ENCODE assay signal across 1 cellular context in genomic region chr2:46326231-46326980, GRCh38.
A peak's percentile ranks its signal among the peaks of the same experiment; 100 is the strongest.
TF ChIP-seq lines count a peak whose summit lies in the region.

No MANE protein-coding gene starts in this region.

TF ChIP-seq in HepG2, 621 proteins besides CTCF, POLR2A, EP300 and RAD21 (continued from another document and continues in another):
- TF ChIP-seq BCLAF1 (IDR thresholded peaks at IDR 0.05) (no peak), ELF4 (CRISPR knock-in tag; IDR thresholded peaks at IDR 0.05; ENCODE audit: borderline replicate concordance) (no peak), ZNF792 (CRISPR knock-in tag; IDR thresholded peaks at IDR 0.05) (peak; percentile 98), ZBTB26 (CRISPR knock-in tag; IDR thresholded peaks at IDR 0.05; ENCODE audit: borderline replicate concordance) (0 out of 2 replicates have a peak, but pooled peaks have one; percentile 48), TFDP1 (CRISPR knock-in tag; IDR thresholded peaks at IDR 0.05; ENCODE audit: borderline replicate concordance) (peak; percentile 60; the same call in 1 of the 2 replicates), RXRB (CRISPR knock-in tag; IDR thresholded peaks at IDR 0.05; ENCODE audit: borderline replicate concordance) (peak; percentile 88), POGZ (CRISPR knock-in tag; IDR thresholded peaks at IDR 0.05) (peak; percentile 95), RCOR2 (CRISPR knock-in tag; IDR thresholded peaks at IDR 0.05) (peak; percentile 81), FOSL2 (CRISPR knock-in tag; IDR thresholded peaks at IDR 0.05) (peak; percentile 91), ZNF691 (CRISPR knock-in tag; IDR thresholded peaks at IDR 0.05; ENCODE audit: borderline replicate concordance, low read depth) (peak; percentile 63; the same call in 1 of the 2 replicates), MIER2 (CRISPR knock-in tag; IDR thresholded peaks at IDR 0.05) (peak; percentile 70), RBM39 (IDR thresholded peaks at IDR 0.05; ENCODE audit: low read depth, low read length, poor library complexity, severe bottlenecking) (no peak), YEATS4 (CRISPR knock-in tag; IDR thresholded peaks at IDR 0.05; ENCODE audit: borderline replicate concordance) (0 out of 2 replicates have a peak, but pooled peaks have one; percentile 53), PAXIP1 (CRISPR knock-in tag; conservative IDR thresholded peaks at IDR 0.05) (peak; percentile 88), ZGPAT (CRISPR knock-in tag; IDR thresholded peaks at IDR 0.05) (peak; percentile 87; the same call in 1 of the 2 replicates), ZNF569 (CRISPR knock-in tag; IDR thresholded peaks at IDR 0.05; ENCODE audit: borderline replicate concordance) (0 out of 2 replicates have a peak, but pooled peaks have one; percentile 38), ZNF672 (CRISPR knock-in tag; IDR thresholded peaks at IDR 0.05) (no peak), TIGD3 (CRISPR knock-in tag; IDR thresholded peaks at IDR 0.05; ENCODE audit: borderline replicate concordance) (no peak), KLF12 (CRISPR knock-in tag; IDR thresholded peaks at IDR 0.05; ENCODE audit: borderline replicate concordance) (no peak), MIER3 (CRISPR knock-in tag; IDR thresholded peaks at IDR 0.05; ENCODE audit: borderline replicate concordance) (peak; percentile 80; the same call in 1 of the 2 replicates), KDM1A (CRISPR knock-in tag; IDR thresholded peaks at IDR 0.05) (peak; percentile 80; the same call in 1 of the 2 replicates), KDM5B (CRISPR knock-in tag; IDR thresholded peaks at IDR 0.05; ENCODE audit: borderline replicate concordance) (peak; percentile 52; the same call in 1 of the 2 replicates), TARDBP (CRISPR knock-in tag; IDR thresholded peaks at IDR 0.05) (peak; percentile 93), TFAP4 (IDR thresholded peaks at IDR 0.05; ENCODE audit: borderline replicate concordance, low read depth) (peak; percentile 78; the same call in 1 of the 2 replicates), SOX13 (IDR thresholded peaks at IDR 0.05) (peak; percentile 74), SOX13 (CRISPR knock-in tag; conservative IDR thresholded peaks at IDR 0.05 in 1 of 2, IDR thresholded peaks at IDR 0.05 in 1 of 2) (peak in 1 of 2 experiments; percentile 95; a peak in 2 of 4 replicates), ZNF547 (CRISPR knock-in tag; IDR thresholded peaks at IDR 0.05) (peak; percentile 80; the same call in 1 of the 2 replicates), ZNF83 (CRISPR knock-in tag; IDR thresholded peaks at IDR 0.05; ENCODE audit: borderline replicate concordance) (no peak), SPEN (CRISPR knock-in tag; IDR thresholded peaks at IDR 0.05; ENCODE audit: low read depth) (peak; percentile 66), TGIF2 (CRISPR knock-in tag; IDR thresholded peaks at IDR 0.05) (peak; percentile 62; the same call in 1 of the 2 replicates), ZNF124 (CRISPR knock-in tag; IDR thresholded peaks at IDR 0.05) (peak; percentile 88; the same call in 1 of the 2 replicates), ZNF879 (CRISPR knock-in tag; IDR thresholded peaks at IDR 0.05) (0 out of 2 replicates have a peak, but pooled peaks have one; percentile 50), KAT7 (CRISPR knock-in tag; IDR thresholded peaks at IDR 0.05; ENCODE audit: borderline replicate concordance) (peak; percentile 74; the same call in 1 of the 2 replicates), SIX4 (CRISPR knock-in tag; IDR thresholded peaks at IDR 0.05) (no peak), TBX3 (IDR thresholded peaks at IDR 0.05; ENCODE audit: borderline replicate concordance) (peak; percentile 35; the same call in 1 of the 2 replicates), MYC (CRISPR knock-in tag; IDR thresholded peaks at IDR 0.05; ENCODE audit: borderline replicate concordance) (peak; percentile 68), RORA (CRISPR knock-in tag; IDR thresholded peaks at IDR 0.05) (peak; percentile 77; the same call in 1 of the 2 replicates)
- TF ChIP-seq, protein P1, sequence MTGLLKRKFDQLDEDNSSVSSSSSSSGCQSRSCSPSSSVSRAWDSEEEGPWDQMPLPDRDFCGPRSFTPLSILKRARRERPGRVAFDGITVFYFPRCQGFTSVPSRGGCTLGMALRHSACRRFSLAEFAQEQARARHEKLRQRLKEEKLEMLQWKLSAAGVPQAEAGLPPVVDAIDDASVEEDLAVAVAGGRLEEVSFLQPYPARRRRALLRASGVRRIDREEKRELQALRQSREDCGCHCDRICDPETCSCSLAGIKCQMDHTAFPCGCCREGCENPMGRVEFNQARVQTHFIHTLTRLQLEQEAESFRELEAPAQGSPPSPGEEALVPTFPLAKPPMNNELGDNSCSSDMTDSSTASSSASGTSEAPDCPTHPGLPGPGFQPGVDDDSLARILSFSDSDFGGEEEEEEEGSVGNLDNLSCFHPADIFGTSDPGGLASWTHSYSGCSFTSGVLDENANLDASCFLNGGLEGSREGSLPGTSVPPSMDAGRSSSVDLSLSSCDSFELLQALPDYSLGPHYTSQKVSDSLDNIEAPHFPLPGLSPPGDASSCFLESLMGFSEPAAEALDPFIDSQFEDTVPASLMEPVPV (CRISPR knock-in tag; IDR thresholded peaks at IDR 0.05) = no peak
- TF ChIP-seq, protein P2, sequence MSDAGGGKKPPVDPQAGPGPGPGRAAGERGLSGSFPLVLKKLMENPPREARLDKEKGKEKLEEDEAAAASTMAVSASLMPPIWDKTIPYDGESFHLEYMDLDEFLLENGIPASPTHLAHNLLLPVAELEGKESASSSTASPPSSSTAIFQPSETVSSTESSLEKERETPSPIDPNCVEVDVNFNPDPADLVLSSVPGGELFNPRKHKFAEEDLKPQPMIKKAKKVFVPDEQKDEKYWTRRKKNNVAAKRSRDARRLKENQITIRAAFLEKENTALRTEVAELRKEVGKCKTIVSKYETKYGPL (CRISPR knock-in tag; IDR thresholded peaks at IDR 0.05) = no peak; the same call in 1 of the 2 replicates
